8 cellular contexts compared by ENCODE assay signal in genomic region chr2:179861027-179861776, GRCh38. TPM values are rescaled to one million over a fixed set of nuclear protein-coding genes. Genes with fewer than 3 reads are reported as not detected.
A peak's percentile ranks its signal among the peaks of the same experiment; 100 is the strongest.
DNase-seq lines count a peak whose midpoint lies in the region; ATAC-seq and TF ChIP-seq lines count a peak whose summit lies in the region.

Gene ZNF385B, minus strand, starts transcription at chr2:179861612.

- no peak within 1 kb of the TSS for H3K27ac Mint-ChIP-seq in activated T-cell treated with anti-CD3 and anti-CD28 coated beads, Interleukin-2, amount 50 U/mL, for 24 hours
- H3K27ac Mint-ChIP-seq in T-helper 17 cell = no peak within 1 kb of the TSS

- peaks cover 3% of the 10 kb centered on the region for H3K4me1 ChIP-seq in neuron (ENCODE audit: insufficient read depth, low read length)

- no peaks in the 10 kb centered on the region for H3K36me3 ChIP-seq in neuron (ENCODE audit: insufficient read depth, low read length)

- H3K27me3 Mint-ChIP-seq in activated T-cell treated with anti-CD3 and anti-CD28 coated beads, Interleukin-2, amount 50 U/mL, for 24 hours = peaks cover 59% of the 10 kb centered on the region
- peaks cover 68% of the 10 kb centered on the region for H3K27me3 Mint-ChIP-seq in T-helper 17 cell

- peaks cover 80% of the 10 kb centered on the region for H3K27me3 ChIP-seq in neuron (ENCODE audit: insufficient read depth, low read length)

- peaks cover 13% of the 10 kb centered on the region for H3K4me1 Mint-ChIP-seq in activated T-cell treated with anti-CD3 and anti-CD28 coated beads, Interleukin-2, amount 50 U/mL, for 24 hours (ENCODE audit: low read depth)
- peaks cover 4% of the 10 kb centered on the region for H3K4me1 Mint-ChIP-seq in T-helper 17 cell

- peak within 1 kb of the TSS; percentile 82 for H2AFZ ChIP-seq in neuron (ENCODE audit: low read depth, low read length)

- no peaks in the 10 kb centered on the region for H3K36me3 Mint-ChIP-seq in activated T-cell treated with anti-CD3 and anti-CD28 coated beads, Interleukin-2, amount 50 U/mL, for 24 hours (ENCODE audit: low read depth)
- no peaks in the 10 kb centered on the region for H3K36me3 Mint-ChIP-seq in T-helper 17 cell (ENCODE audit: low read depth)

- H3K4me3 ChIP-seq in fibroblast of mammary gland (ENCODE audit: control insufficient read depth, low read depth, low read length) = peak within 1 kb of the TSS; percentile 56
- peak within 1 kb of the TSS; percentile 40 for H3K4me3 ChIP-seq in neuron (ENCODE audit: low read length)

- no peak for TF ChIP-seq CTCF in fibroblast of mammary gland (conservative IDR thresholded peaks at IDR 0.05; ENCODE audit: control insufficient read depth, insufficient read depth, low read depth, low read length)

- peak within 1 kb of the TSS; percentile 38 for H3K4me3 Mint-ChIP-seq in activated T-cell treated with anti-CD3 and anti-CD28 coated beads, Interleukin-2, amount 50 U/mL, for 24 hours
- H3K4me3 Mint-ChIP-seq in T-helper 17 cell = peak within 1 kb of the TSS; percentile 65

- H3K9me3 ChIP-seq in T-helper 17 cell (ENCODE audit: control insufficient read depth, low read length, poor library complexity, severe bottlenecking) (no peaks in the 10 kb centered on the region), neuron (ENCODE audit: low read length) (no peaks in the 10 kb centered on the region)

- peak; percentile 29 for DNase-seq in activated T-cell treated with anti-CD3 and anti-CD28 coated beads, Interleukin-2, amount 50 U/mL, for 24 hours
- DNase-seq in activated T-cell treated with anti-CD3 and anti-CD28 coated beads for 4 hours (no peak), T-helper 17 cell (no peak), fibroblast of mammary gland (ENCODE audit: low read depth) (peak; percentile 15), SHP77 treated with DMSO at 0.1 percent for 48 hours (lab: John Stamatoyannopoulos, UW) (no peak), NCI-H446 (lab: John Stamatoyannopoulos, UW) (no peak)

- ATAC-seq in HG03159 (IDR thresholded peaks at IDR 0.05; ENCODE audit: unreplicated experiment) (peak; percentile 46), T-helper 17 cell (no peak)

- H3K9me3 Mint-ChIP-seq in activated T-cell treated with anti-CD3 and anti-CD28 coated beads, Interleukin-2, amount 50 U/mL, for 24 hours = no peaks in the 10 kb centered on the region

RNA-seq across cellular contexts. Expression of gene ZNF385B, which starts in this region (rescaled TPM):
- not detected for total RNA-seq in T-helper 17 cell

Comparison
In these comparisons a context has a peak if more than half of its experiments do, and no peak if none do; other contexts are left out.
1. DNase-seq: peak in activated T-cell treated with anti-CD3 and anti-CD28 coated beads, Interleukin-2, amount 50 U/mL, for 24 hours (single experiment) and fibroblast of mammary gland (single experiment); none in activated T-cell treated with anti-CD3 and anti-CD28 coated beads for 4 hours (single experiment), T-helper 17 cell (0 of 3), SHP77 treated with DMSO at 0.1 percent for 48 hours (single experiment) and NCI-H446 (0 of 2).